ENCODE assay signal across 10 cellular contexts in genomic region chr9:112020680-112021596, GRCh38.
DNase-seq lines count a peak whose midpoint lies in the region; ATAC-seq, FAIRE-seq and TF ChIP-seq lines count a peak whose summit lies in the region.
"Had no signal": no experiment of that assay in that cellular context is flagged by ENCODE, and none has a peak within 500 bp of the region (broad histone marks: within the 10 kb centered on the region; RNA-seq: fewer than 3 reads in every experiment).

No MANE protein-coding gene starts in this region.

- no peak overlapping the region for H3K27ac Mint-ChIP-seq in glutamatergic neuron (ENCODE audit: unreplicated experiment)
- no peak overlapping the region for H3K27ac Mint-ChIP-seq in neural progenitor cell
- H3K27ac Mint-ChIP-seq in effector memory CD8-positive, alpha-beta T cell = no peak overlapping the region

- TF ChIP-seq CTCF in BJ (IDR thresholded peaks at IDR 0.05; ENCODE audit: insufficient read depth, low read depth, low read length) (no peak), glutamatergic neuron (IDR thresholded peaks at IDR 0.05; ENCODE audit: partially characterized antibody, unreplicated experiment) (no peak), neural progenitor cell (IDR thresholded peaks at IDR 0.05) (no peak)

- no peak overlapping the region for H3K9ac ChIP-seq in neural progenitor cell

- no peak overlapping the region for H3K4me3 Mint-ChIP-seq in glutamatergic neuron (ENCODE audit: unreplicated experiment)
- no peak overlapping the region for H3K4me3 Mint-ChIP-seq in neural progenitor cell
- no peak overlapping the region for H3K4me3 Mint-ChIP-seq in effector memory CD8-positive, alpha-beta T cell

- H3K27me3 ChIP-seq in BJ (ENCODE audit: control insufficient read depth, insufficient read depth, low read length) (no peaks in the 10 kb centered on the region), neural progenitor cell (no peaks in the 10 kb centered on the region)

- ATAC-seq in GM21381 (IDR thresholded peaks at IDR 0.05; ENCODE audit: unreplicated experiment) = peak; percentile 65
- no peak for ATAC-seq in effector memory CD8-positive, alpha-beta T cell (replicated peaks)
- ATAC-seq: K562 had no signal

- peaks cover 6% of the 10 kb centered on the region for H3K27me3 Mint-ChIP-seq in glutamatergic neuron (ENCODE audit: unreplicated experiment)
- H3K27me3 Mint-ChIP-seq in neural progenitor cell (ENCODE audit: insufficient read depth, low read depth) = peaks cover 2% of the 10 kb centered on the region
- peaks cover 8% of the 10 kb centered on the region in 2 donors for H3K27me3 Mint-ChIP-seq in effector memory CD8-positive, alpha-beta T cell

- H3K4me1 ChIP-seq in neural progenitor cell = no peaks in the 10 kb centered on the region

- H3F3A ChIP-seq in neural progenitor cell (ENCODE audit: low read depth) = no peaks in the 10 kb centered on the region

- no peak for FAIRE-seq in HTR-8/SVneo (lab: Jason Lieb, UNC)
- FAIRE-seq: K562 had no signal

- H3K9me3 ChIP-seq in neural progenitor cell (ENCODE audit: low read depth) = no peaks in the 10 kb centered on the region

- no peaks in the 10 kb centered on the region for H4K20me1 ChIP-seq in neural progenitor cell (ENCODE audit: low read depth)

- H3K79me2 ChIP-seq in neural progenitor cell (ENCODE audit: low read depth) = no peaks in the 10 kb centered on the region

- no peaks in the 10 kb centered on the region for H3K36me3 ChIP-seq in BJ (ENCODE audit: control insufficient read depth, insufficient read depth, low read length)
- H3K36me3 ChIP-seq in neural progenitor cell = no peaks in the 10 kb centered on the region

- DNase-seq in BJ (ENCODE audit: low read depth) = peak; percentile 74
- DNase-seq in HTR-8/SVneo (ENCODE audit: insufficient read length, low spot score) = peak; percentile 31
- DNase-seq in fibroblast of peridontal ligament (ENCODE audit: extremely low read depth) = peak; percentile 53
- DNase-seq in glutamatergic neuron = no peak
- no peak for DNase-seq in neural progenitor cell (ENCODE audit: low spot score)
- no peak for DNase-seq in effector memory CD8-positive, alpha-beta T cell
- DNase-seq in stimulated activated CD4-positive, alpha-beta T cell treated with anti-CD3 and anti-CD28 coated beads, Interleukin-15, amount 100 ng/mL, for 24 hours = no peak
- DNase-seq: DMS79 had no signal

- no peak overlapping the region for H3K27ac ChIP-seq in neural progenitor cell

- H2AFZ ChIP-seq in neural progenitor cell (replicated peaks) = no peak overlapping the region

- no peak overlapping the region for H3K4me2 ChIP-seq in neural progenitor cell

- H3K4me3 ChIP-seq in BJ (ENCODE audit: low read depth, low read length) (no peak overlapping the region), neural progenitor cell (no peak overlapping the region)
- H3K4me3 ChIP-seq: K562 had no signal

- H3K9me3 Mint-ChIP-seq in glutamatergic neuron (ENCODE audit: unreplicated experiment) (no peaks in the 10 kb centered on the region), neural progenitor cell (no peaks in the 10 kb centered on the region)
- H3K9me3 Mint-ChIP-seq in effector memory CD8-positive, alpha-beta T cell = no peaks in the 10 kb centered on the region

- H3K4me1 Mint-ChIP-seq in glutamatergic neuron (ENCODE audit: low read depth, unreplicated experiment) (no peaks in the 10 kb centered on the region), neural progenitor cell (no peaks in the 10 kb centered on the region)
- H3K4me1 Mint-ChIP-seq in effector memory CD8-positive, alpha-beta T cell (ENCODE audit: low read depth in 2 of 2) = peaks cover 0 to 10% of the 10 kb centered on the region in 2 donors

- no peaks in the 10 kb centered on the region for H3K36me3 Mint-ChIP-seq in glutamatergic neuron (ENCODE audit: unreplicated experiment)
- H3K36me3 Mint-ChIP-seq in neural progenitor cell = no peaks in the 10 kb centered on the region
- H3K36me3 Mint-ChIP-seq in effector memory CD8-positive, alpha-beta T cell (ENCODE audit: insufficient read depth) = no peaks in the 10 kb centered on the region

- POLR2A ChIA-PET in BJ (lab: Charles Lee) = interaction anchor here (0.5 kb wide), 1 partner anchor 87 kb away, joined by 5 read pairs; no protein-coding TSS in a partner anchor

- CTCF ChIA-PET in BJ (lab: Yijun Ruan, JAX) = interaction anchor here (0.7 to 2.4 kb wide), 3 partner anchors 14 to 98 kb away, joined by 4 to 10 read pairs (median 4); no protein-coding TSS in a partner anchor

Comparison
In these comparisons a context has a peak if more than half of its experiments do, and no peak if none do; other contexts are left out.
1. DNase-seq: peak in BJ (single experiment), HTR-8/SVneo (single experiment) and fibroblast of peridontal ligament (single experiment); none in glutamatergic neuron (single experiment), neural progenitor cell (single experiment), effector memory CD8-positive, alpha-beta T cell (0 of 3) and stimulated activated CD4-positive, alpha-beta T cell treated with anti-CD3 and anti-CD28 coated beads, Interleukin-15, amount 100 ng/mL, for 24 hours (single experiment).